In genomic region chr6:169724554-169725269, GRCh38 we compare ENCODE assay signal across 1 cellular context.
TF ChIP-seq lines count a peak whose summit lies in the region.

No MANE protein-coding gene starts in this region.

TF ChIP-seq in SK-N-SH, 30 proteins besides CTCF, POLR2A, EP300 and RAD21 (continued from another document):
- TF ChIP-seq NRF1 (IDR thresholded peaks at IDR 0.05; ENCODE audit: low read depth, low read length), result peak; percentile 17; the same call in 1 of the 2 replicates
- TF ChIP-seq PBX3 (IDR thresholded peaks at IDR 0.05), result no peak
- peak; percentile 53; the same call in 1 of the 2 replicates for TF ChIP-seq MXI1 (IDR thresholded peaks at IDR 0.05; ENCODE audit: low read depth, low read length)
- no peak for TF ChIP-seq RFX5 (IDR thresholded peaks at IDR 0.05; ENCODE audit: low read length)
- TF ChIP-seq REST (IDR thresholded peaks at IDR 0.05; ENCODE audit: low read depth, low read length), result peak; percentile 8; the same call in 1 of the 2 replicates
- TF ChIP-seq GATA2 (CRISPR knock-in tag; IDR thresholded peaks at IDR 0.05), result 0 out of 2 replicates have a peak, but pooled peaks have one; percentile 17
- TF ChIP-seq USF1 (IDR thresholded peaks at IDR 0.05; ENCODE audit: borderline replicate concordance, low read depth), result no peak
- no peak for TF ChIP-seq ZBTB33 (IDR thresholded peaks at IDR 0.05; ENCODE audit: borderline replicate concordance, low read depth)
- TF ChIP-seq SIN3A (IDR thresholded peaks at IDR 0.05; ENCODE audit: borderline replicate concordance, low read depth, low read length), result 0 out of 2 replicates have a peak, but pooled peaks have one; percentile 25
